ENCODE assay signal across 9 cellular contexts in the genomic region with DNA sequence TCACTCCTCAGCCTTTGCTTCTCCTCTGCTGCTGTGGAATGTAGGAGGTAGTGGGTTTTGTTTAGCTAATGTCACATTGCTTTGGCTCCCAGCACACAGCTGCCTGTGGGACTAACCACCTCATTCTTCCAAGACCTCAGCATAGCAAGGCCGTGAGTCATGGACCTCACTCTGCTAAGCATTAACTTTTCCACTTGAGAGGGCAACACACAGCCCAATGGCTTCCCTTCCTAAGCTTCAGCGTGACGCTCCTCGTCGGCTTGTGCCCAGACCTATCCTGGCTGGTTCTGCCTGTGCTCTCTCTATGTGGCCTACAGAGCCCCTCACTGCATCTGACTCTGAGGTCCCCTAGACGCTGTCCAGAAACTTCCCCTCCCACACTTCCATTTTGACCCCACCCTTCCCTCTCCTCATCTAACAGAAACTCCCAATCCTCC. TPM values are rescaled to one million over a fixed set of nuclear protein-coding genes. Genes with fewer than 3 reads are reported as not detected.
DNase-seq lines count a peak whose midpoint lies in the region; ATAC-seq and FAIRE-seq lines count a peak whose summit lies in the region.
"Had no signal": no experiment of that assay in that cellular context is flagged by ENCODE, and none has a peak within 500 bp of the region (broad histone marks: within the 10 kb centered on the region; RNA-seq: fewer than 3 reads in every experiment).

No MANE protein-coding gene starts in this region.

- peaks cover 53% of the 10 kb centered on the region for H3K36me3 ChIP-seq in SJSA1

- no peak for ATAC-seq in GM18858 (IDR thresholded peaks at IDR 0.05; ENCODE audit: unreplicated experiment)

- peaks cover 70% of the 10 kb centered on the region for H3K4me1 ChIP-seq in SJSA1 (replicated peaks)

- FAIRE-seq in G401.6 (lab: Jason Lieb, UNC), result peak; percentile 99

- DNase-seq in SJSA1 (ENCODE audit: low read depth in 1 of 2, low spot score in 2 of 2) (peak; percentile 99), foreskin melanocyte (peak; percentile 96), pulmonary artery endothelial cell (ENCODE audit: low read depth, low spot score) (peak; percentile 99), NCI-H2107 (lab: John Stamatoyannopoulos, UW) (no peak), NCI-H1048 (lab: John Stamatoyannopoulos, UW) (no peak)
- no peak for DNase-seq in stimulated activated CD4-positive, alpha-beta T cell treated with anti-CD3 and anti-CD28 coated beads, Interleukin-4, amount 100 ng/mL, for 4 hours
- DNase-seq: naive B cell had no signal

- H3K4me3 ChIP-seq in SJSA1, result no peak overlapping the region

- no peaks in the 10 kb centered on the region for H3K27me3 ChIP-seq in SJSA1 (replicated peaks)

- peak overlapping the region; percentile 86 for H3K27ac ChIP-seq in SJSA1

- H3K9me3 ChIP-seq in SJSA1 (replicated peaks), result no peaks in the 10 kb centered on the region

RNA-seq across cellular contexts. Expression of a gene that starts 23.3 kb away (rescaled TPM):
- total RNA-seq in SJSA1 (2014; rRNA removed; shearing (Covaris generic)), result 198 and 300 TPM in 2 replicates
- 243 and 321 TPM in 2 replicates for total RNA-seq in pulmonary artery endothelial cell

RNA-seq across cellular contexts. Expression of a gene that starts 37.6 kb away (rescaled TPM):
- total RNA-seq in SJSA1 (2014; rRNA removed; shearing (Covaris generic)), result 149 and 198 TPM in 2 replicates
- total RNA-seq in pulmonary artery endothelial cell, result 43.5 and 92.2 TPM in 2 replicates

Comparison
In these comparisons a context has a peak if more than half of its experiments do, and no peak if none do; other contexts are left out.
1. DNase-seq: peak in SJSA1 (2 of 2), foreskin melanocyte (single experiment) and pulmonary artery endothelial cell (single experiment); none in NCI-H2107 (single experiment), NCI-H1048 (single experiment) and stimulated activated CD4-positive, alpha-beta T cell treated with anti-CD3 and anti-CD28 coated beads, Interleukin-4, amount 100 ng/mL, for 4 hours (0 of 2).